In the genomic region with DNA sequence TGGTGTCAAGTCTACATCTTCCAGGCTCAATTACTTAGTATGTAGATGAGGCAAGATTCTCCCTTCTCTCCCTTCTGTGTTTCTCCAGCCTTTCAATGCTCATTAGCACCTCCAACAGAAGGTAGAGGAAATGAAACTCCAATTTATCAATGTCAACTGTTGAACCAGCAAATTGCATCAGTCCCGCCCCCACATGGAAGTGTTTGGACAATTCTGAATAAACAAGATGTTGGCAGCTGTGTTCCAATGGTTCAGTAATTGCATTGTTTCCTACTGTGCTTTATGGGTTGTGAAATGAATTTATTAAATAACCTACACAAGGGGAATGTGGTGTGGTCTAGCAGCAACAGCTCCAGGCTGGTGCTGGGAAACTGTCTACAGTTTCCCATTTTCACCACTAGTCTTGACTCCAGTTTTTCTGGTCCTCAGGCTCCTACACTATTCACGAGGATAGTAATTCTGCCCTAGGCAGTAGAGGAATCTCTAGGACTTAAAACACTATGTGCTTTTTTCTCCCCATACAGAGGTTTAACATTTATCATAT, we compare ENCODE assay signal across 1 cellular context.
TF ChIP-seq lines count a peak whose summit lies in the region.

No MANE protein-coding gene starts in this region.

TF ChIP-seq in K562, 482 proteins besides CTCF, POLR2A, EP300 and RAD21 (continued from another document):
- TF ChIP-seq, protein P1, sequence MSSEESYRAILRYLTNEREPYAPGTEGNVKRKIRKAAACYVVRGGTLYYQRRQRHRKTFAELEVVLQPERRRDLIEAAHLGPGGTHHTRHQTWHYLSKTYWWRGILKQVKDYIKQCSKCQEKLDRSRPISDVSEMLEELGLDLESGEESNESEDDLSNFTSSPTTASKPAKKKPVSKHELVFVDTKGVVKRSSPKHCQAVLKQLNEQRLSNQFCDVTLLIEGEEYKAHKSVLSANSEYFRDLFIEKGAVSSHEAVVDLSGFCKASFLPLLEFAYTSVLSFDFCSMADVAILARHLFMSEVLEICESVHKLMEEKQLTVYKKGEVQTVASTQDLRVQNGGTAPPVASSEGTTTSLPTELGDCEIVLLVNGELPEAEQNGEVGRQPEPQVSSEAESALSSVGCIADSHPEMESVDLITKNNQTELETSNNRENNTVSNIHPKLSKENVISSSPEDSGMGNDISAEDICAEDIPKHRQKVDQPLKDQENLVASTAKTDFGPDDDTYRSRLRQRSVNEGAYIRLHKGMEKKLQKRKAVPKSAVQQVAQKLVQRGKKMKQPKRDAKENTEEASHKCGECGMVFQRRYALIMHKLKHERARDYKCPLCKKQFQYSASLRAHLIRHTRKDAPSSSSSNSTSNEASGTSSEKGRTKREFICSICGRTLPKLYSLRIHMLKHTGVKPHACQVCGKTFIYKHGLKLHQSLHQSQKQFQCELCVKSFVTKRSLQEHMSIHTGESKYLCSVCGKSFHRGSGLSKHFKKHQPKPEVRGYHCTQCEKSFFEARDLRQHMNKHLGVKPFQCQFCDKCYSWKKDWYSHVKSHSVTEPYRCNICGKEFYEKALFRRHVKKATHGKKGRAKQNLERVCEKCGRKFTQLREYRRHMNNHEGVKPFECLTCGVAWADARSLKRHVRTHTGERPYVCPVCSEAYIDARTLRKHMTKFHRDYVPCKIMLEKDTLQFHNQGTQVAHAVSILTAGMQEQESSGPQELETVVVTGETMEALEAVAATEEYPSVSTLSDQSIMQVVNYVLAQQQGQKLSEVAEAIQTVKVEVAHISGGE (CRISPR knock-in tag; IDR thresholded peaks at IDR 0.05): no peak
- TF ChIP-seq, protein P2, sequence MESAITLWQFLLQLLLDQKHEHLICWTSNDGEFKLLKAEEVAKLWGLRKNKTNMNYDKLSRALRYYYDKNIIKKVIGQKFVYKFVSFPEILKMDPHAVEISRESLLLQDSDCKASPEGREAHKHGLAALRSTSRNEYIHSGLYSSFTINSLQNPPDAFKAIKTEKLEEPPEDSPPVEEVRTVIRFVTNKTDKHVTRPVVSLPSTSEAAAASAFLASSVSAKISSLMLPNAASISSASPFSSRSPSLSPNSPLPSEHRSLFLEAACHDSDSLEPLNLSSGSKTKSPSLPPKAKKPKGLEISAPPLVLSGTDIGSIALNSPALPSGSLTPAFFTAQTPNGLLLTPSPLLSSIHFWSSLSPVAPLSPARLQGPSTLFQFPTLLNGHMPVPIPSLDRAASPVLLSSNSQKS (CRISPR knock-in tag; IDR thresholded peaks at IDR 0.05): no peak
- TF ChIP-seq MEF2D (tag; conservative IDR thresholded peaks at IDR 0.05; ENCODE audit: low read depth) (no peak), SRSF9 (IDR thresholded peaks at IDR 0.05; ENCODE audit: borderline replicate concordance, low read depth, low read length) (no peak), ZNF23 (CRISPR knock-in tag; IDR thresholded peaks at IDR 0.05) (no peak), TEAD2 (tag; IDR thresholded peaks at IDR 0.05) (no peak)
- TF ChIP-seq, protein P3, sequence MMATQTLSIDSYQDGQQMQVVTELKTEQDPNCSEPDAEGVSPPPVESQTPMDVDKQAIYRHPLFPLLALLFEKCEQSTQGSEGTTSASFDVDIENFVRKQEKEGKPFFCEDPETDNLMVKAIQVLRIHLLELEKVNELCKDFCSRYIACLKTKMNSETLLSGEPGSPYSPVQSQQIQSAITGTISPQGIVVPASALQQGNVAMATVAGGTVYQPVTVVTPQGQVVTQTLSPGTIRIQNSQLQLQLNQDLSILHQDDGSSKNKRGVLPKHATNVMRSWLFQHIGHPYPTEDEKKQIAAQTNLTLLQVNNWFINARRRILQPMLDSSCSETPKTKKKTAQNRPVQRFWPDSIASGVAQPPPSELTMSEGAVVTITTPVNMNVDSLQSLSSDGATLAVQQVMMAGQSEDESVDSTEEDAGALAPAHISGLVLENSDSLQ (IDR thresholded peaks at IDR 0.05): peak; percentile 80
